ENCODE assay signal across 24 cellular contexts in genomic region chr2:95079455-95079776, GRCh38. TPM values are rescaled to one million over a fixed set of nuclear protein-coding genes. Genes with fewer than 3 reads are reported as not detected.
DNase-seq lines count a peak whose midpoint lies in the region; ATAC-seq and TF ChIP-seq lines count a peak whose summit lies in the region.
"Had no signal": no experiment of that assay in that cellular context is flagged by ENCODE, and none has a peak within 500 bp of the region (broad histone marks: within the 10 kb centered on the region; RNA-seq: fewer than 3 reads in every experiment).

No MANE protein-coding gene starts in this region.

- H3K4me3 Mint-ChIP-seq in activated CD4-positive, alpha-beta memory T cell treated with anti-CD3 and anti-CD28 coated beads, Interleukin-2, amount 10 ng/mL, durations not matched to agents 7 days and 5 days, result no peak overlapping the region
- H3K4me3 Mint-ChIP-seq in activated CD4-positive, alpha-beta memory T cell treated with anti-CD3 and anti-CD28 coated beads for 36 hours, result no peak overlapping the region
- H3K4me3 Mint-ChIP-seq in activated CD8-positive, alpha-beta T cell treated with anti-CD3 and anti-CD28 coated beads, Interleukin-2, amount 10 ng/mL, durations not matched to agents 7 days and 5 days, result no peak overlapping the region
- peak overlapping the region in 4 of 10 donors; percentile 14 to 56 (median 34) for H3K4me3 Mint-ChIP-seq in naive thymus-derived CD8-positive, alpha-beta T cell
- H3K4me3 Mint-ChIP-seq: activated naive CD4-positive, alpha-beta T cell treated with anti-CD3 and anti-CD28 coated beads, Interleukin-2, amount 50 U/mL, for 24 hours; B cell; immature natural killer cell had no signal

- in situ Hi-C loops in HAP-1 (cut with MboI; ENCODE audit: low sequenced_read_pairs) (no loop called here), brain microvascular endothelial cell (cut with HindIII; ENCODE audit: low pct_ligation_motif_present, low sequenced_read_pairs) (no loop called here)

- no peaks in the 10 kb centered on the region for H3K27me3 Mint-ChIP-seq in activated CD4-positive, alpha-beta memory T cell treated with anti-CD3 and anti-CD28 coated beads, Interleukin-2, amount 10 ng/mL, durations not matched to agents 7 days and 5 days
- H3K27me3 Mint-ChIP-seq in activated CD4-positive, alpha-beta memory T cell treated with anti-CD3 and anti-CD28 coated beads for 36 hours, result peaks cover 1% of the 10 kb centered on the region
- H3K27me3 Mint-ChIP-seq in activated CD8-positive, alpha-beta T cell treated with anti-CD3 and anti-CD28 coated beads, Interleukin-2, amount 10 ng/mL, durations not matched to agents 7 days and 5 days (ENCODE audit: low read depth), result no peaks in the 10 kb centered on the region
- no peaks in the 10 kb centered on the region for H3K27me3 Mint-ChIP-seq in naive thymus-derived CD8-positive, alpha-beta T cell
- H3K27me3 Mint-ChIP-seq: activated naive CD4-positive, alpha-beta T cell treated with anti-CD3 and anti-CD28 coated beads, Interleukin-2, amount 50 U/mL, for 24 hours had no signal

- H3K27ac ChIP-seq in brain microvascular endothelial cell (no peak overlapping the region), lower lobe of right lung (no peak overlapping the region)
- H3K27ac ChIP-seq: cardiac muscle cell, esophagus squamous epithelium, right atrium auricular region, SK-N-MC, stomach, tibial nerve had no signal

- ATAC-seq in activated CD8-positive, alpha-beta T cell treated with anti-CD3 and anti-CD28 coated beads, Interleukin-2, amount 10 ng/mL, durations not matched to agents 7 days and 5 days, result no peak
- ATAC-seq in naive thymus-derived CD8-positive, alpha-beta T cell, result no peak
- no peak for ATAC-seq in lower lobe of right lung

- POLR2A ChIA-PET in activated CD4-positive, alpha-beta memory T cell treated with anti-CD3 and anti-CD28 coated beads, Interleukin-2, amount 10 ng/mL, durations not matched to agents 7 days and 5 days (lab: Charles Lee), result interaction anchor here (1.7 to 11.4 kb wide), 6 partner anchors 19 to 80 kb away, joined by 5 to 432 read pairs (median 12); partner anchors contain the start of genes MAL, MRPS5 and ZNF514
- POLR2A ChIA-PET in activated CD4-positive, alpha-beta memory T cell treated with anti-CD3 and anti-CD28 coated beads for 36 hours (lab: Charles Lee), result interaction anchor here (0.7 to 2.3 kb wide), 4 partner anchors 42 to 56 kb away, joined by 3 to 17 read pairs (median 4); partner anchors contain the start of genes MAL and MRPS5
- POLR2A ChIA-PET in activated CD8-positive, alpha-beta T cell treated with anti-CD3 and anti-CD28 coated beads, Interleukin-2, amount 10 ng/mL, durations not matched to agents 7 days and 5 days (lab: Charles Lee), result interaction anchor here (0.7 to 10.1 kb wide), 3 partner anchors 8 to 55 kb away, joined by 5 to 255 read pairs (median 6); partner anchors contain the start of gene MAL
- POLR2A ChIA-PET in naive thymus-derived CD8-positive, alpha-beta T cell (lab: Charles Lee), result interaction anchor here (0.7 to 15.4 kb wide), 10 partner anchors 23 to 85 kb away, joined by 3 to 944 read pairs (median 8); partner anchors contain the start of genes MAL, MRPS5 and ZNF514

- no peak for DNase-seq in activated CD4-positive, alpha-beta memory T cell treated with anti-CD3 and anti-CD28 coated beads, Interleukin-2, amount 10 ng/mL, durations not matched to agents 7 days and 5 days
- no peak for DNase-seq in activated CD4-positive, alpha-beta memory T cell treated with anti-CD3 and anti-CD28 coated beads for 36 hours
- DNase-seq in HAP-1 (ENCODE audit: low spot score in 2 of 2) (peak; percentile 23 to 66), brain microvascular endothelial cell (no peak), lower lobe of right lung (no peak)
- no peak for DNase-seq in activated CD8-positive, alpha-beta T cell treated with anti-CD3 and anti-CD28 coated beads, Interleukin-2, amount 10 ng/mL, durations not matched to agents 7 days and 5 days
- DNase-seq in naive thymus-derived CD8-positive, alpha-beta T cell, result no peak
- DNase-seq: aorta, cortex of kidney, esophagus squamous epithelium, immature natural killer cell, KG1, left colon, stomach had no signal

- intact Hi-C loops in activated CD4-positive, alpha-beta memory T cell treated with anti-CD3 and anti-CD28 coated beads for 36 hours (cut with micrococcal nuclease), result no loop called here
- intact Hi-C loops in lower lobe of right lung (cut with DNase I), result loop anchor here (5.0 kb wide), 1 partner anchor 57 kb away; no protein-coding TSS in a partner anchor

- H3K27ac Mint-ChIP-seq in activated CD4-positive, alpha-beta memory T cell treated with anti-CD3 and anti-CD28 coated beads, Interleukin-2, amount 10 ng/mL, durations not matched to agents 7 days and 5 days, result peak overlapping the region; percentile 52
- H3K27ac Mint-ChIP-seq in activated CD4-positive, alpha-beta memory T cell treated with anti-CD3 and anti-CD28 coated beads for 36 hours, result no peak overlapping the region
- H3K27ac Mint-ChIP-seq in activated CD8-positive, alpha-beta T cell treated with anti-CD3 and anti-CD28 coated beads, Interleukin-2, amount 10 ng/mL, durations not matched to agents 7 days and 5 days, result peak overlapping the region; percentile 47
- peak overlapping the region; percentile 51 to 99 (median 68) for H3K27ac Mint-ChIP-seq in naive thymus-derived CD8-positive, alpha-beta T cell
- H3K27ac Mint-ChIP-seq: activated naive CD4-positive, alpha-beta T cell treated with anti-CD3 and anti-CD28 coated beads, Interleukin-2, amount 50 U/mL, for 24 hours; B cell; immature natural killer cell had no signal

- CTCF ChIA-PET in activated CD4-positive, alpha-beta memory T cell treated with anti-CD3 and anti-CD28 coated beads, Interleukin-2, amount 10 ng/mL, durations not matched to agents 7 days and 5 days (lab: Charles Lee), result interaction anchor here (0.6 to 11.2 kb wide), 22 partner anchors 10 to 152 kb away, joined by 3 to 397 read pairs (median 4); partner anchors contain the start of genes MAL, MRPS5, ZNF2 and ZNF514
- CTCF ChIA-PET in activated CD4-positive, alpha-beta memory T cell treated with anti-CD3 and anti-CD28 coated beads for 36 hours (lab: Charles Lee), result interaction anchor here (0.7 to 10.9 kb wide), 18 partner anchors 8 to 92 kb away, joined by 3 to 409 read pairs (median 6); partner anchors contain the start of genes MAL, MRPS5 and ZNF2
- CTCF ChIA-PET in activated CD8-positive, alpha-beta T cell treated with anti-CD3 and anti-CD28 coated beads, Interleukin-2, amount 10 ng/mL, durations not matched to agents 7 days and 5 days (lab: Charles Lee), result interaction anchor here (0.8 to 13.4 kb wide), 31 partner anchors 9 to 122 kb away, joined by 3 to 693 read pairs (median 8); partner anchors contain the start of genes MAL, MRPS5 and ZNF2

- H3K4me3 ChIP-seq in HAP-1 (no peak overlapping the region), brain microvascular endothelial cell (ENCODE audit: low read depth, low read length) (no peak overlapping the region), lower lobe of right lung (no peak overlapping the region)
- H3K4me3 ChIP-seq: cardiac muscle cell, esophagus squamous epithelium, right atrium auricular region, SK-N-MC, smooth muscle cell, stomach, tibial nerve had no signal

- peaks cover 7% of the 10 kb centered on the region for H3K36me3 Mint-ChIP-seq in activated CD4-positive, alpha-beta memory T cell treated with anti-CD3 and anti-CD28 coated beads, Interleukin-2, amount 10 ng/mL, durations not matched to agents 7 days and 5 days (ENCODE audit: low read depth)
- H3K36me3 Mint-ChIP-seq in activated CD4-positive, alpha-beta memory T cell treated with anti-CD3 and anti-CD28 coated beads for 36 hours, result no peaks in the 10 kb centered on the region
- H3K36me3 Mint-ChIP-seq in activated CD8-positive, alpha-beta T cell treated with anti-CD3 and anti-CD28 coated beads, Interleukin-2, amount 10 ng/mL, durations not matched to agents 7 days and 5 days (ENCODE audit: low read depth), result peaks cover 15% of the 10 kb centered on the region
- peaks cover 0 to 2% (median 0%) of the 10 kb centered on the region in 3 donors for H3K36me3 Mint-ChIP-seq in naive thymus-derived CD8-positive, alpha-beta T cell
- H3K36me3 Mint-ChIP-seq: activated naive CD4-positive, alpha-beta T cell treated with anti-CD3 and anti-CD28 coated beads, Interleukin-2, amount 50 U/mL, for 24 hours had no signal

- no peak for TF ChIP-seq CTCF in brain microvascular endothelial cell (IDR thresholded peaks at IDR 0.05; ENCODE audit: low read depth, low read length, missing control alignments)
- no peak for TF ChIP-seq CTCF in lower lobe of right lung (IDR thresholded peaks at IDR 0.05)

- H3K4me1 ChIP-seq in HAP-1 (peaks cover 21% of the 10 kb centered on the region), lower lobe of right lung (peaks cover 34% of the 10 kb centered on the region)

- H3K9me3 ChIP-seq in HAP-1, result no peaks in the 10 kb centered on the region
- no peaks in the 10 kb centered on the region for H3K9me3 ChIP-seq in lower lobe of right lung
- H3K9me3 ChIP-seq: esophagus squamous epithelium, right atrium auricular region, stomach had no signal

- peaks cover 55% of the 10 kb centered on the region for H3K4me1 Mint-ChIP-seq in activated CD4-positive, alpha-beta memory T cell treated with anti-CD3 and anti-CD28 coated beads, Interleukin-2, amount 10 ng/mL, durations not matched to agents 7 days and 5 days
- peaks cover 47% of the 10 kb centered on the region for H3K4me1 Mint-ChIP-seq in activated CD4-positive, alpha-beta memory T cell treated with anti-CD3 and anti-CD28 coated beads for 36 hours (ENCODE audit: low read depth)
- peaks cover 52% of the 10 kb centered on the region for H3K4me1 Mint-ChIP-seq in activated CD8-positive, alpha-beta T cell treated with anti-CD3 and anti-CD28 coated beads, Interleukin-2, amount 10 ng/mL, durations not matched to agents 7 days and 5 days (ENCODE audit: low read depth)
- peaks cover 29 to 58% (median 52%) of the 10 kb centered on the region in 4 donors for H3K4me1 Mint-ChIP-seq in naive thymus-derived CD8-positive, alpha-beta T cell

- H3K36me3 ChIP-seq in HAP-1 (replicated peaks), result no peaks in the 10 kb centered on the region
- H3K36me3 ChIP-seq in brain microvascular endothelial cell (replicated peaks), result no peaks in the 10 kb centered on the region
- no peaks in the 10 kb centered on the region for H3K36me3 ChIP-seq in lower lobe of right lung
- H3K36me3 ChIP-seq: cardiac muscle cell, right atrium auricular region had no signal

- H3K27me3 ChIP-seq in HAP-1 (ENCODE audit: low read depth), result no peaks in the 10 kb centered on the region
- peaks cover 9% of the 10 kb centered on the region for H3K27me3 ChIP-seq in brain microvascular endothelial cell (replicated peaks)
- peaks cover 18% of the 10 kb centered on the region for H3K27me3 ChIP-seq in lower lobe of right lung (ENCODE audit: low read depth)
- H3K27me3 ChIP-seq: right atrium auricular region had no signal

- H3K9me3 Mint-ChIP-seq in activated CD4-positive, alpha-beta memory T cell treated with anti-CD3 and anti-CD28 coated beads, Interleukin-2, amount 10 ng/mL, durations not matched to agents 7 days and 5 days, result no peaks in the 10 kb centered on the region
- H3K9me3 Mint-ChIP-seq in activated CD4-positive, alpha-beta memory T cell treated with anti-CD3 and anti-CD28 coated beads for 36 hours, result no peaks in the 10 kb centered on the region
- no peaks in the 10 kb centered on the region for H3K9me3 Mint-ChIP-seq in activated CD8-positive, alpha-beta T cell treated with anti-CD3 and anti-CD28 coated beads, Interleukin-2, amount 10 ng/mL, durations not matched to agents 7 days and 5 days (ENCODE audit: insufficient read depth)
- no peaks in the 10 kb centered on the region for H3K9me3 Mint-ChIP-seq in naive thymus-derived CD8-positive, alpha-beta T cell
- H3K9me3 Mint-ChIP-seq: activated naive CD4-positive, alpha-beta T cell treated with anti-CD3 and anti-CD28 coated beads, Interleukin-2, amount 50 U/mL, for 24 hours; activated T-cell treated with anti-CD3 and anti-CD28 coated beads, Interleukin-2, amount 50 U/mL, for 72 hours; immature natural killer cell; neural crest cell had no signal

RNA-seq across cellular contexts. Expression of gene MRPS5, which starts 42.2 kb away (rescaled TPM):
- 10 to 100 TPM; 66.3 to 68.2 TPM for total RNA-seq in activated CD4-positive, alpha-beta memory T cell treated with anti-CD3 and anti-CD28 coated beads, Interleukin-2, amount 10 ng/mL, durations not matched to agents 7 days and 5 days
- 10 to 100 TPM; 79.3 to 82.3 TPM for total RNA-seq in activated CD4-positive, alpha-beta memory T cell treated with anti-CD3 and anti-CD28 coated beads for 36 hours
- 10 to 100 TPM; 79.8 to 83.3 TPM for total RNA-seq in activated CD8-positive, alpha-beta T cell treated with anti-CD3 and anti-CD28 coated beads, Interleukin-2, amount 10 ng/mL, durations not matched to agents 7 days and 5 days
- 10 to 100 TPM; 59.0 to 66.0 TPM for total RNA-seq in naive thymus-derived CD8-positive, alpha-beta T cell
- polyA plus RNA-seq in naive thymus-derived CD8-positive, alpha-beta T cell, result 10 to 100 TPM; 37.2 to 54.6 (median 43.0) TPM
- 51.9 TPM for total RNA-seq in lower lobe of right lung

RNA-seq across cellular contexts. Expression of gene MAL, which starts 53.9 kb away (rescaled TPM):
- 100 to 1,000 TPM; 202 to 210 TPM for total RNA-seq in activated CD4-positive, alpha-beta memory T cell treated with anti-CD3 and anti-CD28 coated beads, Interleukin-2, amount 10 ng/mL, durations not matched to agents 7 days and 5 days
- total RNA-seq in activated CD4-positive, alpha-beta memory T cell treated with anti-CD3 and anti-CD28 coated beads for 36 hours, result 10 to 100 TPM; 63.5 to 63.6 TPM
- 100 to 1,000 TPM; 188 to 206 TPM for total RNA-seq in activated CD8-positive, alpha-beta T cell treated with anti-CD3 and anti-CD28 coated beads, Interleukin-2, amount 10 ng/mL, durations not matched to agents 7 days and 5 days
- 100 to 1,000 TPM; 116 to 117 TPM for total RNA-seq in naive thymus-derived CD8-positive, alpha-beta T cell
- 100 to 1,000 TPM; 158 to 284 (median 273) TPM for polyA plus RNA-seq in naive thymus-derived CD8-positive, alpha-beta T cell
- 13.4 TPM for total RNA-seq in lower lobe of right lung
- total RNA-seq: cardiac muscle cell, OCI-LY7, smooth muscle cell had no signal
- polyA plus RNA-seq: cardiac muscle cell, smooth muscle cell had no signal

Comparison
In these comparisons a context has a peak if more than half of its experiments do, and no peak if none do; other contexts are left out.
1. DNase-seq: peak in HAP-1 (2 of 2); none in activated CD4-positive, alpha-beta memory T cell treated with anti-CD3 and anti-CD28 coated beads, Interleukin-2, amount 10 ng/mL, durations not matched to agents 7 days and 5 days (single experiment), activated CD4-positive, alpha-beta memory T cell treated with anti-CD3 and anti-CD28 coated beads for 36 hours (single experiment), activated CD8-positive, alpha-beta T cell treated with anti-CD3 and anti-CD28 coated beads, Interleukin-2, amount 10 ng/mL, durations not matched to agents 7 days and 5 days (single experiment), naive thymus-derived CD8-positive, alpha-beta T cell (0 of 10), brain microvascular endothelial cell (single experiment) and lower lobe of right lung (single experiment).